In the genomic region with DNA sequence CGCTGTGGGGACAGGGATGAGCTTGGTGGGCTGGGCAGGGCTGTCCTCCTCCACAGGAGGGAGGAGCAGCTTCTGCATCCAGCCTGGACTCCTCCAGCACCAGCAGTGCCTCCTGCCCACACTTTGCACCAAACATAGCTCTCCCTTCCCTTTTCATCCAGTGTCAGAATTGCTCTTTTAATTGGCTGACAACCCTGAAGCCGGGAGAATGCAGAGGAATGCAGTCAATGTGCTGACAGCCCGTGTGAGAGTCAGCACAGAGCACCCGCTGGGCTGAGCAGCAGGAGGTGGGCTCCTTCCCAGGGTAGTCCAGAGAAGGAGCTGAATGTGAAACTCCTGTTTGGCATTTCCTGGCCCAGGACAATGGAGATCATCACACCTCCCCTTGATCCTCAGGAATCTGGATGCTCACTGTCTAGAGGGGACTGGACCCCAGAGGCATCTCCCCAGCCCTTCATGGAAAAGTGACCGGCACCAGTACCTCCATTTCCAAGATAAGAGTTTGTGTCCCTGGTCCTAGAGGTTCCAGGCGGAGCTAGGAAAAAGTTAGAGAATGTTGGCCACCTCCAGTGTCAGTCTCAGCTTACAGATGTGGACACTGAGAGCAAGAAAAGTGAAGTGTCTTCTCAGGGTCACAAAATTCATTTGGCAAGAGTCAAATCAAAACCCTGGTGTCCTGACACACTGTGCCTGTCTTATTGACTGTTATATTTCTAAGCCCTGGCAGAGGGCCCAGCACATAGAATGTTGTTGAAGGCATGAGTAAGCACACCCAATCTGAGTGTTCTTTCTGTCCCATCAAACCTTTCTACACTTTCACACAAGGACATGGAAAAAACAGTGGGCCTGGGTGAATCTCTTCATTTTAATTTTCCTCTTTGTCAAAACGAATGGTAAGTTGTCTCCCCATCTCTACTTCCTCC, we compare ENCODE assay signal across 9 cellular contexts.
DNase-seq lines count a peak whose midpoint lies in the region; ATAC-seq and TF ChIP-seq lines count a peak whose summit lies in the region.
"Had no signal": no experiment of that assay in that cellular context is flagged by ENCODE, and none has a peak within 500 bp of the region (broad histone marks: within the 10 kb centered on the region; RNA-seq: fewer than 3 reads in every experiment).

No MANE protein-coding gene starts in this region.

- H3K27ac ChIP-seq in HCT116 (ENCODE audit: low read depth, low read length) = no peak overlapping the region
- H3K27ac ChIP-seq: gastrocnemius medialis, right lobe of liver had no signal

- ATAC-seq in HCT116 = peak; percentile 30; the same call in 1 of the 2 replicates
- ATAC-seq in GM18861 (IDR thresholded peaks at IDR 0.05; ENCODE audit: unreplicated experiment) = no peak
- no peak for ATAC-seq in GM21528 (IDR thresholded peaks at IDR 0.05; ENCODE audit: low FRiP score, unreplicated experiment)
- no peak for ATAC-seq in HG02763 (IDR thresholded peaks at IDR 0.05; ENCODE audit: unreplicated experiment)

- BruUV-seq in HCT116 (replicated peaks; lab: Mats Ljungman, UMichigan) = no TSS peak

- CTCF ChIA-PET in HCT116 (lab: Charles Lee) = no interaction called here

- RAD21 ChIA-PET in HCT116 (lab: Charles Lee; ENCODE audit: low non-redundant PET in 1 of 2, low total read pairs in 2 of 2, uncharacterized antibody in 2 of 2, unreplicated experiment in 2 of 2) = no interaction called here

- no peak for DNase-seq in HCT116 (ENCODE audit: low read depth, low spot score)
- peak; percentile 21 for DNase-seq in T-helper 2 cell treated with Interferon-gamma antibody and Interleukin-4, amounts not matched to agents 5 μg/mL and 100 μg/mL, for 36 hours (ENCODE audit: low spot score)
- peak; percentile 77 to 86 for DNase-seq in foreskin fibroblast
- DNase-seq: right lobe of liver had no signal

- H2AFZ ChIP-seq in HCT116 (ENCODE audit: low read depth, low read length, poor library complexity, severe bottlenecking) = no peak overlapping the region

- H3K4me3 Mint-ChIP-seq in T-helper 2 cell treated with Interferon-gamma antibody and Interleukin-4, amounts not matched to agents 5 μg/mL and 100 μg/mL, for 36 hours = no peak overlapping the region

- TF ChIP-seq CTCF in HCT116 (IDR thresholded peaks at IDR 0.05 in 2 of 3, conservative IDR thresholded peaks at IDR 0.05 in 1 of 3; ENCODE audit: borderline replicate concordance in 1 of 3, insufficient read depth in 1 of 3, low read depth in 2 of 3, low read length in 2 of 3) (no peak), foreskin fibroblast (IDR thresholded peaks at IDR 0.05; ENCODE audit: low read depth, low read length) (no peak)

- no peaks in the 10 kb centered on the region for H3K9me2 ChIP-seq in HCT116 (ENCODE audit: insufficient read depth)

- H3K4me1 Mint-ChIP-seq in T-helper 2 cell treated with Interferon-gamma antibody and Interleukin-4, amounts not matched to agents 5 μg/mL and 100 μg/mL, for 36 hours (ENCODE audit: low read depth) = peaks cover 29% of the 10 kb centered on the region

- POLR2A ChIA-PET in HCT116 (lab: Charles Lee) = no interaction called here

- H3K9ac ChIP-seq in HCT116 (ENCODE audit: low read length) (no peak overlapping the region), skeletal muscle satellite cell (ENCODE audit: low read depth, low read length) (peak overlapping the region; percentile 31)

- H3K27me3 ChIP-seq in HCT116 (ENCODE audit: insufficient read depth, low read length) (0 out of 2 replicates have a peak, but pooled peaks cover under 1% of the 10 kb centered on the region), skeletal muscle satellite cell (ENCODE audit: control insufficient read depth, insufficient read depth, low read length) (no peaks in the 10 kb centered on the region)
- H3K27me3 ChIP-seq: gastrocnemius medialis, right lobe of liver had no signal

- intact Hi-C loops in HCT116 (cut with micrococcal nuclease) = no loop called here

- H3K9me3 Mint-ChIP-seq in T-helper 2 cell treated with Interferon-gamma antibody and Interleukin-4, amounts not matched to agents 5 μg/mL and 100 μg/mL, for 36 hours = peaks cover 27% of the 10 kb centered on the region

- H3K79me2 ChIP-seq in HCT116 (ENCODE audit: insufficient read depth, low read length) = no peaks in the 10 kb centered on the region

- no peak for TF ChIP-seq RAD21 in HCT116 (IDR thresholded peaks at IDR 0.05; ENCODE audit: low read depth)

- H3K27ac Mint-ChIP-seq in T-helper 2 cell treated with Interferon-gamma antibody and Interleukin-4, amounts not matched to agents 5 μg/mL and 100 μg/mL, for 36 hours = no peak overlapping the region

- H3K4me3 ChIP-seq in HCT116 (replicated peaks in 1 of 2; ENCODE audit: low read depth in 1 of 2, low read length in 2 of 2) (no peak overlapping the region), foreskin fibroblast (ENCODE audit: low read depth in 1 of 2, low read length in 2 of 2) (no peak overlapping the region), skeletal muscle satellite cell (ENCODE audit: low read length) (no peak overlapping the region)
- H3K4me3 ChIP-seq: gastrocnemius medialis, right lobe of liver had no signal

- no peaks in the 10 kb centered on the region for H4K20me1 ChIP-seq in HCT116 (ENCODE audit: insufficient read depth)

- peaks cover 8% of the 10 kb centered on the region for H3K36me3 Mint-ChIP-seq in T-helper 2 cell treated with Interferon-gamma antibody and Interleukin-4, amounts not matched to agents 5 μg/mL and 100 μg/mL, for 36 hours (ENCODE audit: low read depth)

- no peak for TF ChIP-seq POLR2A in HCT116 (IDR thresholded peaks at IDR 0.05; ENCODE audit: borderline replicate concordance, extremely low read depth, insufficient read depth, insufficient read length)

- H3K9me3 ChIP-seq in HCT116 (ENCODE audit: control insufficient read depth in 1 of 2, insufficient read depth in 1 of 2, low read depth in 1 of 2, low read length in 2 of 2) = no peaks in the 10 kb centered on the region
- no peaks in the 10 kb centered on the region for H3K9me3 ChIP-seq in skeletal muscle satellite cell (replicated peaks; ENCODE audit: low read length)
- H3K9me3 ChIP-seq: gastrocnemius medialis, right lobe of liver had no signal

- H3K36me3 ChIP-seq in HCT116 (ENCODE audit: control insufficient read depth in 1 of 2, insufficient read depth in 2 of 2, low read length in 2 of 2) (no peaks in the 10 kb centered on the region), skeletal muscle satellite cell (ENCODE audit: insufficient read depth, low read length) (no peaks in the 10 kb centered on the region)
- H3K36me3 ChIP-seq: gastrocnemius medialis, right lobe of liver had no signal

- H3K27me3 Mint-ChIP-seq in T-helper 2 cell treated with Interferon-gamma antibody and Interleukin-4, amounts not matched to agents 5 μg/mL and 100 μg/mL, for 36 hours (ENCODE audit: low read depth) = peaks cover 2% of the 10 kb centered on the region

- no peak overlapping the region; the same call in 1 of the 2 replicates for H3K4me2 ChIP-seq in HCT116 (ENCODE audit: low read length)
- H3K4me2 ChIP-seq in skeletal muscle satellite cell (ENCODE audit: low read length) = peak overlapping the region; percentile 34

- H3K4me1 ChIP-seq in HCT116 (ENCODE audit: control insufficient read depth in 1 of 2, insufficient read depth in 2 of 2, low read length in 2 of 2) = peaks cover 0 to 6% of the 10 kb centered on the region in 2 experiments; a peak in 2 of 4 replicates
- peaks cover 28% of the 10 kb centered on the region for H3K4me1 ChIP-seq in skeletal muscle satellite cell (ENCODE audit: control insufficient read depth, insufficient read depth, low read length)
- H3K4me1 ChIP-seq: gastrocnemius medialis, right lobe of liver had no signal

TF ChIP-seq in HCT116, 20 proteins besides CTCF, POLR2A, EP300 and RAD21:
- TF ChIP-seq ZFX (IDR thresholded peaks at IDR 0.05) = no peak
